Comparison of ENCODE assay signal across 11 cellular contexts in genomic region chr3:172596394-172596706, GRCh38.
A peak's percentile ranks its signal among the peaks of the same experiment; 100 is the strongest.
DNase-seq lines count a peak whose midpoint lies in the region; ATAC-seq and TF ChIP-seq lines count a peak whose summit lies in the region.
"Had no signal": no experiment of that assay in that cellular context is flagged by ENCODE, and none has a peak within 500 bp of the region (broad histone marks: within the 10 kb centered on the region; RNA-seq: fewer than 3 reads in every experiment).

No MANE protein-coding gene starts in this region.

- no peaks in the 10 kb centered on the region for H3K9me3 ChIP-seq in lower lobe of right lung
- H3K9me3 ChIP-seq: MG63 had no signal

- H3K27me3 ChIP-seq in lower lobe of right lung (ENCODE audit: low read depth): no peaks in the 10 kb centered on the region
- H3K27me3 ChIP-seq: hepatocyte, MG63 had no signal

- no peak for ATAC-seq in activated naive CD4-positive, alpha-beta T cell treated with anti-CD3 and anti-CD28 coated beads, Interleukin-2, amount 50 U/mL, for 72 hours
- ATAC-seq in lower lobe of right lung: no peak
- no peak for ATAC-seq in HG03175 (IDR thresholded peaks at IDR 0.05; ENCODE audit: unreplicated experiment)

- H3K27me3 Mint-ChIP-seq in activated naive CD8-positive, alpha-beta T cell treated with anti-CD3 and anti-CD28 coated beads for 36 hours: no peaks in the 10 kb centered on the region
- no peaks in the 10 kb centered on the region for H3K27me3 Mint-ChIP-seq in type B pancreatic cell

- peaks cover 4 to 5% of the 10 kb centered on the region in 2 donors for H3K9me3 Mint-ChIP-seq in activated naive CD4-positive, alpha-beta T cell treated with anti-CD3 and anti-CD28 coated beads, Interleukin-2, amount 50 U/mL, for 72 hours
- peaks cover 4% of the 10 kb centered on the region for H3K9me3 Mint-ChIP-seq in activated naive CD8-positive, alpha-beta T cell treated with anti-CD3 and anti-CD28 coated beads for 36 hours
- H3K9me3 Mint-ChIP-seq in type B pancreatic cell: no peaks in the 10 kb centered on the region

- intact Hi-C loops in lower lobe of right lung (cut with DNase I) (loop anchor here (10.0 kb wide), 1 partner anchor 112 kb away; no protein-coding TSS in a partner anchor), lower leg skin (cut with DNase I; ENCODE audit: low total_unique reads) (loop anchor here (5.0 kb wide), 1 partner anchor 104 kb away; no protein-coding TSS in a partner anchor)

- H3K4me1 ChIP-seq in lower lobe of right lung: peaks cover 26% of the 10 kb centered on the region

- TF ChIP-seq POLR2A in lower leg skin (IDR thresholded peaks at IDR 0.05): no peak

- H3K4me3 Mint-ChIP-seq in activated naive CD8-positive, alpha-beta T cell treated with anti-CD3 and anti-CD28 coated beads for 36 hours: peak overlapping the region; percentile 71
- H3K4me3 Mint-ChIP-seq in type B pancreatic cell: peak overlapping the region; percentile 62

- WGBS in lower leg skin, 2 donors: 36 to 37% methylated on average over 2 of the region's 2 CpGs

- peak overlapping the region; percentile 51 for H3K27ac ChIP-seq in lower lobe of right lung

- peaks cover 47% of the 10 kb centered on the region for H3K4me1 Mint-ChIP-seq in activated naive CD8-positive, alpha-beta T cell treated with anti-CD3 and anti-CD28 coated beads for 36 hours
- peaks cover 6% of the 10 kb centered on the region for H3K4me1 Mint-ChIP-seq in type B pancreatic cell (ENCODE audit: unreplicated experiment)

- no peak for TF ChIP-seq CTCF in lower lobe of right lung (IDR thresholded peaks at IDR 0.05)
- no peak for TF ChIP-seq CTCF in type B pancreatic cell (conservative IDR thresholded peaks at IDR 0.05)
- no peak for TF ChIP-seq CTCF in lower leg skin (IDR thresholded peaks at IDR 0.05)

- H3K36me3 ChIP-seq in lower lobe of right lung: no peaks in the 10 kb centered on the region
- H3K36me3 ChIP-seq: MG63 had no signal

- H3K27ac Mint-ChIP-seq in activated naive CD4-positive, alpha-beta T cell treated with anti-CD3 and anti-CD28 coated beads, Interleukin-2, amount 50 U/mL, for 72 hours: peak overlapping the region; percentile 17 to 95
- H3K27ac Mint-ChIP-seq in activated naive CD8-positive, alpha-beta T cell treated with anti-CD3 and anti-CD28 coated beads for 36 hours: peak overlapping the region; percentile 86
- peak overlapping the region; percentile 44 for H3K27ac Mint-ChIP-seq in type B pancreatic cell

- H3K4me3 ChIP-seq in lower lobe of right lung (peak overlapping the region; percentile 37), lower leg skin (ENCODE audit: low read depth, poor library complexity, severe bottlenecking) (no peak overlapping the region)
- H3K4me3 ChIP-seq: hepatocyte had no signal

- no peak for DNase-seq in activated naive CD4-positive, alpha-beta T cell treated with anti-CD3 and anti-CD28 coated beads, Interleukin-2, amount 50 U/mL, for 72 hours (ENCODE audit: low spot score in 2 of 2)
- no peak for DNase-seq in activated naive CD4-positive, alpha-beta T cell treated with Interleukin-2 at 50 U/mL for 16 hours
- DNase-seq in activated naive CD8-positive, alpha-beta T cell treated with anti-CD3 and anti-CD28 coated beads for 36 hours: no peak
- no peak for DNase-seq in lower lobe of right lung
- no peak for DNase-seq in type B pancreatic cell (ENCODE audit: extremely low spot score, unreplicated experiment)
- no peak for DNase-seq in lower leg skin (ENCODE audit: low spot score in 2 of 2)
- no peak for DNase-seq in COR-L47 (lab: John Stamatoyannopoulos, UW)
- DNase-seq: NCI-H524 treated with DMSO at 0.1 percent for 48 hours had no signal

- peaks cover 8 to 14% of the 10 kb centered on the region in 2 donors for H3K36me3 Mint-ChIP-seq in activated naive CD4-positive, alpha-beta T cell treated with anti-CD3 and anti-CD28 coated beads, Interleukin-2, amount 50 U/mL, for 72 hours
- peaks cover 9% of the 10 kb centered on the region for H3K36me3 Mint-ChIP-seq in activated naive CD8-positive, alpha-beta T cell treated with anti-CD3 and anti-CD28 coated beads for 36 hours
- no peaks in the 10 kb centered on the region for H3K36me3 Mint-ChIP-seq in type B pancreatic cell
